1 cellular context compared by ENCODE assay signal in genomic region chr5:33725846-33726245, GRCh38.
TF ChIP-seq lines count a peak whose summit lies in the region.

No MANE protein-coding gene starts in this region.

TF ChIP-seq in WTC11, 78 proteins besides CTCF, POLR2A, EP300 and RAD21 (continued from another document):
- TF ChIP-seq USF1 (CRISPR knock-in tag; IDR thresholded peaks at IDR 0.05) (no peak), JUN (CRISPR knock-in tag; IDR thresholded peaks at IDR 0.05) (no peak), ZNF416 (CRISPR knock-in tag; IDR thresholded peaks at IDR 0.05) (no peak), FOXJ3 (CRISPR knock-in tag; IDR thresholded peaks at IDR 0.05; ENCODE audit: borderline replicate concordance) (no peak), E2F4 (CRISPR knock-in tag; IDR thresholded peaks at IDR 0.05; ENCODE audit: borderline replicate concordance, low read depth) (no peak), JAZF1 (CRISPR knock-in tag; IDR thresholded peaks at IDR 0.05) (no peak), MLX (CRISPR knock-in tag; IDR thresholded peaks at IDR 0.05) (no peak), OVOL2 (CRISPR knock-in tag; IDR thresholded peaks at IDR 0.05; ENCODE audit: borderline replicate concordance) (no peak), MYBL2 (CRISPR knock-in tag; IDR thresholded peaks at IDR 0.05) (no peak), ERG (CRISPR knock-in tag; IDR thresholded peaks at IDR 0.05) (no peak)
